ENCODE assay signal across 21 cellular contexts in the genomic region with DNA sequence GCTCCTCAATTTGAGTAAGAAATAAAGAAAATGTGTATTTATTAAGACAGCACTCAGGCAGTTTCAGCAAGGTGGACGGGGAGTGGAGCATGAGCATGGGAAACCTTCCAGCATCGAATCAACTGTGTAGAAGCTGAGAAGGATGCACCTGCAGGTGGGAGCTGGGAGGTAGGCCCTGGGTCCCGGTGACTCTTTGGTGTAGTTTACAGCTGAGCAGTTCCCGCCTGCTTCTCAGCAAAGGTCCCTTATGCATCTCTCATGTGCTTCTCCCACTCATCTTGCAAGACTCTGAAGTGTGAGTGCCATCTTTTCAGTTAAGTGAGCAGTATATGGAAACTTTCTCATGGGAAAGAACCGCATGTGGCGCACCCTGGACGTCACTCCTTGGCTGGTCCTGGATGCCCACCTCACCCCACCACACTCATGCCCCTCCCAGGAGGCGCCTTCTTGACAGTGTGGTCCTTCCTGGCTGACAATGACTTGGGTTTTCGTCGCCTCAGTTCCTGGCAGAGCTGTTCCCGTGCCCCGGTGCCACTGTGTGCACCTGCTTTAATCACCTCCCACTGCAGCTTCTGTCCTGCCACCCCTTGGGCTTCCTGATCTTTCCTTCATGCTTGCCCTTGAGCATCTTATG.
"Had no signal": no experiment of that assay in that cellular context is flagged by ENCODE, and none has a peak within 500 bp of the region (broad histone marks: within the 10 kb centered on the region; RNA-seq: fewer than 3 reads in every experiment).

No MANE protein-coding gene starts in this region.

- ATAC-seq: left ventricle myocardium superior; lower lobe of right lung; psoas muscle; right cardiac atrium; stimulated activated effector memory CD8-positive, alpha-beta T cell treated with anti-CD3 and anti-CD28 coated beads, Interleukin-12 subunit alpha, Interleukin-12 subunit beta, amount 100 ng/mL, for 72 hours had no signal

- H3K9me3 ChIP-seq: lower lobe of right lung, psoas muscle, sigmoid colon, stomach, testis, tibial artery had no signal

- H3K27ac Mint-ChIP-seq: natural killer cell treated with Interleukin-12 subunit alpha and Interleukin-12 subunit beta and Interleukin-15 and Interleukin-18, amount 100 ng/mL, for 72 hours; stimulated activated effector memory CD8-positive, alpha-beta T cell treated with anti-CD3 and anti-CD28 coated beads, Interleukin-12 subunit alpha, Interleukin-12 subunit beta, amount 100 ng/mL, for 72 hours; type B pancreatic cell had no signal

- H3K36me3 Mint-ChIP-seq: natural killer cell treated with Interleukin-12 subunit alpha and Interleukin-12 subunit beta and Interleukin-15 and Interleukin-18, amount 100 ng/mL, for 72 hours; type B pancreatic cell had no signal

- H3K36me3 ChIP-seq: lower lobe of right lung, sigmoid colon, stomach, tibial artery had no signal

- H3K9me3 Mint-ChIP-seq: natural killer cell treated with Interleukin-12 subunit alpha and Interleukin-12 subunit beta and Interleukin-15 and Interleukin-18, amount 100 ng/mL, for 72 hours; stimulated activated effector memory CD8-positive, alpha-beta T cell treated with anti-CD3 and anti-CD28 coated beads, Interleukin-12 subunit alpha, Interleukin-12 subunit beta, amount 100 ng/mL, for 72 hours; type B pancreatic cell had no signal

- H3K27me3 ChIP-seq: dorsolateral prefrontal cortex, sigmoid colon, stomach, testis, tibial artery had no signal

- DNase-seq: dorsolateral prefrontal cortex; effector CD4-positive, alpha-beta T cell; head of caudate nucleus; left ventricle myocardium superior; lower lobe of right lung; nucleus accumbens; psoas muscle; right cardiac atrium; sigmoid colon; stimulated activated CD4-positive, alpha-beta T cell treated with anti-CD3 and anti-CD28 coated beads, Interleukin-2, amount 100 ng/mL, for 24 hours; stimulated activated CD4-positive, alpha-beta T cell treated with anti-CD3 and anti-CD28 coated beads, Interleukin-4, amount 100 ng/mL, for 24 hours; stimulated activated naive CD4-positive, alpha-beta T cell treated with Interleukin-2 at 50 U/mL for 16 hours; stomach; testis; tibial artery had no signal

- H3K4me3 Mint-ChIP-seq: natural killer cell treated with Interleukin-12 subunit alpha and Interleukin-12 subunit beta and Interleukin-15 and Interleukin-18, amount 100 ng/mL, for 72 hours; stimulated activated effector memory CD8-positive, alpha-beta T cell treated with anti-CD3 and anti-CD28 coated beads, Interleukin-12 subunit alpha, Interleukin-12 subunit beta, amount 100 ng/mL, for 72 hours; type B pancreatic cell had no signal

- H3K27me3 Mint-ChIP-seq: natural killer cell treated with Interleukin-12 subunit alpha and Interleukin-12 subunit beta and Interleukin-15 and Interleukin-18, amount 100 ng/mL, for 72 hours had no signal

- H3K4me1 ChIP-seq: lower lobe of right lung, psoas muscle, sigmoid colon, stomach, testis, tibial artery had no signal

- H3K4me3 ChIP-seq: dorsolateral prefrontal cortex, lower lobe of right lung, psoas muscle, sigmoid colon, stomach, testis, tibial artery had no signal

- FAIRE-seq: colon, frontal cortex, keratinocyte had no signal

- H3K4me1 Mint-ChIP-seq: stimulated activated effector memory CD8-positive, alpha-beta T cell treated with anti-CD3 and anti-CD28 coated beads, Interleukin-12 subunit alpha, Interleukin-12 subunit beta, amount 100 ng/mL, for 72 hours had no signal

- H3K27ac ChIP-seq: dorsolateral prefrontal cortex, lower lobe of right lung, psoas muscle, sigmoid colon, stomach, testis, tibial artery had no signal
